In genomic region chr5:75603835-75604234, GRCh38 we compare ENCODE assay signal across 25 cellular contexts. TPM values are rescaled to one million over a fixed set of nuclear protein-coding genes. Genes with fewer than 3 reads are reported as not detected.
A peak's percentile ranks its signal among the peaks of the same experiment; 100 is the strongest.
DNase-seq lines count a peak whose midpoint lies in the region; ATAC-seq, FAIRE-seq and TF ChIP-seq lines count a peak whose summit lies in the region.
"Had no signal": no experiment of that assay in that cellular context is flagged by ENCODE, and none has a peak within 500 bp of the region (broad histone marks: within the 10 kb centered on the region; RNA-seq: fewer than 3 reads in every experiment).

No MANE protein-coding gene starts in this region.

- H3K9me1 ChIP-seq in keratinocyte (ENCODE audit: control insufficient read depth, extremely low read depth, insufficient read depth, low read length) = no peaks in the 10 kb centered on the region

- H3K9ac ChIP-seq in keratinocyte (ENCODE audit: control insufficient read depth, extremely low read depth, insufficient read depth, low read length) = no peak overlapping the region
- H3K9ac ChIP-seq: GM23248 had no signal

- H3K9me3 Mint-ChIP-seq in HFFc6 (no peaks in the 10 kb centered on the region), brain (no peaks in the 10 kb centered on the region), progenitor cell of endocrine pancreas (ENCODE audit: low read depth) (no peaks in the 10 kb centered on the region)
- H3K9me3 Mint-ChIP-seq: H9, IgD-negative memory B cell had no signal

- H3K27ac Mint-ChIP-seq in HFFc6 = peak overlapping the region; percentile 89
- H3K27ac Mint-ChIP-seq in brain = peak overlapping the region in 4 of 5 experiments; percentile 9 to 68 (median 18)
- H3K27ac Mint-ChIP-seq in progenitor cell of endocrine pancreas = peak overlapping the region; percentile 3
- H3K27ac Mint-ChIP-seq: B cell, CD14-positive monocyte, IgD-negative memory B cell had no signal

- H3K4me3 ChIP-seq in keratinocyte (ENCODE audit: control insufficient read depth in 2 of 3, extremely low read depth in 1 of 3, insufficient read depth in 2 of 3, low read depth in 1 of 3, low read length in 3 of 3) = no peak overlapping the region
- H3K4me3 ChIP-seq: GM23248, Peyer's patch had no signal

- H3K9me3 ChIP-seq in keratinocyte (ENCODE audit: control insufficient read depth, low read depth, low read length) = no peaks in the 10 kb centered on the region
- H3K9me3 ChIP-seq: Peyer's patch had no signal

- H3K4me2 ChIP-seq in keratinocyte (ENCODE audit: control insufficient read depth, extremely low read depth, insufficient read depth, low read depth, low read length) = no peak overlapping the region

- no peak overlapping the region for H2AFZ ChIP-seq in keratinocyte (ENCODE audit: control insufficient read depth, low read length)
- H2AFZ ChIP-seq: GM23248 had no signal

- H3K4me1 ChIP-seq in keratinocyte (ENCODE audit: control insufficient read depth, extremely low read depth, insufficient read depth, low read length) = peaks cover 39% of the 10 kb centered on the region
- H3K4me1 ChIP-seq: Peyer's patch had no signal

- H3K4me3 Mint-ChIP-seq in HFFc6 = no peak overlapping the region
- no peak overlapping the region for H3K4me3 Mint-ChIP-seq in brain
- no peak overlapping the region for H3K4me3 Mint-ChIP-seq in progenitor cell of endocrine pancreas (ENCODE audit: low read depth)
- H3K4me3 Mint-ChIP-seq: B cell, CD14-positive monocyte, H9, IgD-negative memory B cell had no signal

- no peaks in the 10 kb centered on the region for H3K36me3 ChIP-seq in keratinocyte (ENCODE audit: control insufficient read depth in 2 of 2, extremely low read depth in 1 of 2, insufficient read depth in 2 of 2, low read length in 2 of 2)

- ATAC-seq in left cardiac atrium = no peak
- ATAC-seq in HG03460 (IDR thresholded peaks at IDR 0.05; ENCODE audit: unreplicated experiment) = no peak
- ATAC-seq: Right ventricle myocardium inferior had no signal

- H3K79me2 ChIP-seq in keratinocyte (ENCODE audit: control insufficient read depth, insufficient read depth, low read length) = no peaks in the 10 kb centered on the region

- FAIRE-seq in keratinocyte (lab: Jason Lieb, UNC) (no peak), GM19239 (lab: Jason Lieb, UNC) (no peak)

- no peaks in the 10 kb centered on the region for H4K20me1 ChIP-seq in keratinocyte (ENCODE audit: control insufficient read depth, extremely low read depth, insufficient read depth, low read length)

- intact Hi-C loops in left cardiac atrium (cut with DNase I) = no loop called here

- peaks cover 45% of the 10 kb centered on the region for H3K4me1 Mint-ChIP-seq in HFFc6 (ENCODE audit: low read depth)
- H3K4me1 Mint-ChIP-seq in brain = peaks cover 6% of the 10 kb centered on the region
- H3K4me1 Mint-ChIP-seq in progenitor cell of endocrine pancreas (ENCODE audit: low read depth) = peaks cover 4% of the 10 kb centered on the region

- no peak for DNase-seq in HFFc6
- DNase-seq in keratinocyte (ENCODE audit: low read depth, low spot score) = no peak
- DNase-seq in progenitor cell of endocrine pancreas (ENCODE audit: low spot score, unreplicated experiment) = no peak
- DNase-seq in left cardiac atrium = no peak
- no peak for DNase-seq in GM19239 (ENCODE audit: insufficient read length, low spot score)
- DNase-seq: H9; Karpas-422; MV-4-11; NCI-H1105 treated with DMSO at 0.1 percent for 48 hours; NCI-H1694; NCI-H2081; NCI-H2171; NCI-H345; NCI-H524; NCI-H774; NK-92 treated with Interleukin-12 subunit alpha and Interleukin-12 subunit beta, amount 100 ng/mL, for 24 hours; Peyer's patch had no signal

- H3K27me3 ChIP-seq in keratinocyte (ENCODE audit: control insufficient read depth, extremely low read depth, insufficient read depth, low read length) = no peaks in the 10 kb centered on the region
- H3K27me3 ChIP-seq: Peyer's patch had no signal

- H3K36me3 Mint-ChIP-seq in HFFc6 (ENCODE audit: low read depth) (peaks cover 31% of the 10 kb centered on the region), brain (peaks cover 18% of the 10 kb centered on the region), progenitor cell of endocrine pancreas (ENCODE audit: insufficient read depth) (peaks cover 14% of the 10 kb centered on the region)

- TF ChIP-seq CTCF in HFFc6 (IDR thresholded peaks at IDR 0.05) = no peak
- no peak for TF ChIP-seq CTCF in brain (conservative IDR thresholded peaks at IDR 0.05)
- no peak for TF ChIP-seq CTCF in keratinocyte (optimal IDR thresholded peaks at IDR 0.05 in 1 of 3, IDR thresholded peaks at IDR 0.05 in 1 of 3, conservative IDR thresholded peaks at IDR 0.05 in 1 of 3; ENCODE audit: extremely low read depth in 1 of 3, insufficient read depth in 2 of 3, low read length in 3 of 3)
- no peak for TF ChIP-seq CTCF in progenitor cell of endocrine pancreas (IDR thresholded peaks at IDR 0.05; ENCODE audit: unreplicated experiment)

- H3K27ac ChIP-seq in keratinocyte (ENCODE audit: control insufficient read depth, insufficient read depth, low read length) = peak overlapping the region; percentile 42
- H3K27ac ChIP-seq: GM23248, Peyer's patch had no signal

- H3K27me3 Mint-ChIP-seq in HFFc6 (ENCODE audit: insufficient read depth) (no peaks in the 10 kb centered on the region; the same call in 1 of the 2 replicates), brain (no peaks in the 10 kb centered on the region), progenitor cell of endocrine pancreas (no peaks in the 10 kb centered on the region)
- H3K27me3 Mint-ChIP-seq: B cell, IgD-negative memory B cell had no signal

- dilution Hi-C loops in keratinocyte (cut with MboI; ENCODE audit: extremely low pct_ligation_motif_present, low sequenced_read_pairs) = no loop called here

RNA-seq across cellular contexts. Expression of gene ANKDD1B, which starts 7.4 kb away (rescaled TPM):
- under 1 TPM in 5 of 6 experiments, not detected in 1; 0.09 to 0.17 (median 0.14) TPM for total RNA-seq in HFFc6 (2021; fragmentation: NEBNext Ultra II Directional; extraction: Animal tissue kit (Norgen Biotek cat#: 25700))
- polyA plus RNA-seq in brain (ENCODE audit: insufficient read depth, low read depth, low replicate concordance) (not detected), keratinocyte (0.27 to 1.4 TPM (median 1.1 TPM) in 3 replicates)
- polyA plus RNA-seq in keratinocyte (2011; ENCODE audit: low read depth) = 1.4 TPM
- 0.13 and 0.22 TPM in 2 replicates for polyA plus RNA-seq in keratinocyte (2011; cell fraction: cytosol; rRNA removed)
- polyA plus RNA-seq in keratinocyte (2011; cell fraction: nucleus; rRNA removed) = 4.5 and 5.2 TPM in 2 replicates
- 0.06 and 1.4 TPM in 2 replicates for polyA plus RNA-seq in keratinocyte (2012; ENCODE audit: low replicate concordance)
- 1.8 to 2.3 TPM in 2 of 3 replicates, not detected in the other for polyA minus RNA-seq in keratinocyte
- not detected for polyA minus RNA-seq in keratinocyte (2011; cell fraction: cytosol; rRNA and poly(A)+ RNA removed)
- polyA minus RNA-seq in keratinocyte (2011; cell fraction: nucleus; rRNA and poly(A)+ RNA removed) = 3.4 and 12.6 TPM in 2 replicates
- total RNA-seq in progenitor cell of endocrine pancreas (2.3 and 2.8 TPM in 2 replicates), left cardiac atrium (under 1 TPM in 1 of 2 donors, not detected in 1; 0.21 TPM)
- total RNA-seq: A172, GM23248 had no signal
- polyA plus RNA-seq: CD14-positive monocyte had no signal

Comparison
In these comparisons a context has a peak if more than half of its experiments do, and no peak if none do; other contexts are left out.
1. H3K27ac Mint-ChIP-seq: peak in every context shown above with its lines; median percentile 89 in HFFc6; 18 in brain; 3 in progenitor cell of endocrine pancreas.